In the genomic region with DNA sequence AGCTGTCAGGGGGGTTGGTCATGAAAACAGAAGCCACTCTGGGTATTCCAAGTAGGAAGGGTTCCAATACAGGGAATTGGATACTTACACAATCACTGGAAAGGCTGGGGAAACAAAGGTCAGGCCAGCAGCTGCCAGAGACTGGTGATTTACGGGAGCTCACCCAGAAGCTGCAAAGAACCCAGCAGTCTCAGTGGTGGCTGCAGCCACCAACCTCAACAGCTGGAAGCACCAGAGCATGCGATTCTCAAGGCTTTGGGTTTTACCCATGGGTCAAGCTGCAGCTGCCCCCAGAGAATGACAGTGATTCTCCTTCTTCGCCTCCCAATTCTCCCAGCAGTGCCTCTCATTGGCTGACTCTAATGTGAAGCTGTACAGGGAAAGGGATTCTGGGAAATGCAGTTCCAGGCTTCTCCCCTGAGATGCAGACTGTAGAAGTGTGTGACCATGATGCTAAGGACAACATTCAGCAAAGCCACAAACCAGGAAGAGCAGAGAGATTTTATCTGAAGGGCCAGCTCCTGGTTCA, we compare ENCODE assay signal across 10 cellular contexts.
DNase-seq lines count a peak whose midpoint lies in the region; ATAC-seq and TF ChIP-seq lines count a peak whose summit lies in the region.
"Had no signal": no experiment of that assay in that cellular context is flagged by ENCODE, and none has a peak within 500 bp of the region (broad histone marks: within the 10 kb centered on the region; RNA-seq: fewer than 3 reads in every experiment).

No MANE protein-coding gene starts in this region.

- ATAC-seq in GM19397 (IDR thresholded peaks at IDR 0.05; ENCODE audit: unreplicated experiment) (peak; percentile 99), HG03064 (IDR thresholded peaks at IDR 0.05; ENCODE audit: low read depth, unreplicated experiment) (peak; percentile 99)

- H3K27ac ChIP-seq in brain microvascular endothelial cell, result no peak overlapping the region
- H3K27ac ChIP-seq: esophagus muscularis mucosa had no signal

- no peaks in the 10 kb centered on the region for H3K27me3 ChIP-seq in brain microvascular endothelial cell (replicated peaks)
- H3K27me3 ChIP-seq: esophagus muscularis mucosa had no signal

- no peak for TF ChIP-seq CTCF in brain microvascular endothelial cell (IDR thresholded peaks at IDR 0.05; ENCODE audit: low read depth, low read length, missing control alignments)

- in situ Hi-C loops in brain microvascular endothelial cell (cut with HindIII; ENCODE audit: low pct_ligation_motif_present, low sequenced_read_pairs), result no loop called here

- peak; percentile 30 for DNase-seq in AG20443 (ENCODE audit: low spot score)
- peak; percentile 11 for DNase-seq in brain microvascular endothelial cell
- no peak for DNase-seq in MV-4-11 (lab: John Stamatoyannopoulos, UW)
- DNase-seq in NCI-H510A treated with DMSO at 0.1 percent for 48 hours (lab: John Stamatoyannopoulos, UW), result no peak
- no peak for DNase-seq in foreskin melanocyte
- DNase-seq in D341Med (ENCODE audit: low spot score), result no peak
- DNase-seq: CD4-positive, CD25-positive, alpha-beta regulatory T cell had no signal

- H3K4me3 ChIP-seq in brain microvascular endothelial cell (ENCODE audit: low read depth, low read length), result no peak overlapping the region
- H3K4me3 ChIP-seq: esophagus muscularis mucosa had no signal

- H3K36me3 ChIP-seq in brain microvascular endothelial cell (replicated peaks), result no peaks in the 10 kb centered on the region
- H3K36me3 ChIP-seq: esophagus muscularis mucosa had no signal

Comparison
In these comparisons a context has a peak if more than half of its experiments do, and no peak if none do; other contexts are left out.
1. DNase-seq: peak in AG20443 (single experiment) and brain microvascular endothelial cell (single experiment); none in MV-4-11 (single experiment), NCI-H510A treated with DMSO at 0.1 percent for 48 hours (single experiment), foreskin melanocyte (single experiment) and D341Med (single experiment).